8 cellular contexts compared by ENCODE assay signal in the genomic region with DNA sequence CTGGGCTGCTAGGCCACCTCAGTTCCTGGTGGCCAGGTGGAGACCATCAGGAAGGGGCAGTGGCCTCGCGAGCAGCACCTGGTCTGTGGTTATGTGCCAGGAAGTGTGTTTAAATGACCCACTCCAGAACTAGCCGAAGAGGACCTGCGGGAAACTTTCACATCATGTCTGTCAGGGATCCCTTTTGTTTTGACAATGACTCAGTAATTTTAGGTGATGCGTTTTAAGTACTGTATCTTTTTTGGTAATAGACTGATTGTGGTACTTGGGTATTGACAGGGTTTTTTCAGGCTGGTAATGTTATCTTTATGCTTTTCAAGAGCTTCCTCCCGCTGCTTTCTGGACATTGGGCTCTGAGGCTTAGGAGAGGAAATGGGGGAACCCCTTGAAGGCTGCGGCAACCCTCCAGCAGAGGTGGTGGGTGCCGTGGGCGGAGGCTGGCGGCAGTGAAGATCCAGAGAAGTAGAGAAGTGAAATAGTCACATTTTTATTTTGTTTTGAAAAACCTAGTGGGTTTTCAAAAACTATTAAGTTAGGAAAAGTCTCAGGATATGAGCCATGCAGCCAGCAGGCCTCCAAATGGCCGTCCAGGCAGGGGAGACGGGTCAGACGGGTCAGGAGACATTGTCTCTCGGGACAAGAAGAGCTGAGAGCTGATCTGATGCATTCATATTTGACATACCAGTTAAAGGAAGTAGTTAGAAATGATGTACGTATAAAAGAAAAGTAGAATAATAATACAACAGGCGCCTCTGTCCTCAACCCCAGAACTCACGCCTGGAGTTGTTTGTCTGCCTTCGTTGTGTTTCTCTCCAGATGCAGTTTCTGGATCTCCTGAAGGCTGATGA. TPM values are rescaled to one million over a fixed set of nuclear protein-coding genes. Genes with fewer than 3 reads are reported as not detected.
DNase-seq lines count a peak whose midpoint lies in the region; ATAC-seq, FAIRE-seq and TF ChIP-seq lines count a peak whose summit lies in the region.

No MANE protein-coding gene starts in this region.

- SMC1A ChIA-PET in GM12878 (lab: Charles Lee; ENCODE audit: uncharacterized antibody, unreplicated experiment): interaction anchor here (2.1 kb wide), 1 partner anchor 21 kb away, joined by 4 read pairs; no protein-coding TSS in a partner anchor

- no TSS peak for BruUV-seq in GM12878 (replicated peaks; lab: Mats Ljungman, UMichigan)

- POLR2A ChIA-PET in GM10248 (lab: Yijun Ruan, JAX): interaction anchor here (0.6 kb wide), 1 partner anchor 1743 kb away, joined by 3 read pairs; no protein-coding TSS in a partner anchor
- POLR2A ChIA-PET in GM12878 (lab: Charles Lee): no interaction called here

- no peak for TF ChIP-seq POLR2A in GM12878 (IDR thresholded peaks at IDR 0.05; ENCODE audit: low read depth, low read length)

- intact Hi-C loops in GM12878 (cut with micrococcal nuclease; ENCODE audit: unreplicated experiment): no loop called here

- H3K4me1 ChIP-seq in GM12878 (ENCODE audit: control insufficient read depth, insufficient read depth, low read length): peaks cover 25% of the 10 kb centered on the region

- DNase-seq in GM10248 (ENCODE audit: extremely low spot score) (peak; percentile 82), GM12878 (ENCODE audit: low read depth, low spot score) (peak; percentile 40), NCI-H1048 (lab: John Stamatoyannopoulos, UW) (no peak), substantia nigra (lab: John Stamatoyannopoulos, UW) (no peak), retina (no peak)
- DNase-seq in stimulated activated CD4-positive, alpha-beta T cell treated with anti-CD3 and anti-CD28 coated beads, Interleukin-15, amount 100 ng/mL, for 24 hours: peak; percentile 79

- H3K4me2 ChIP-seq in GM12878 (ENCODE audit: control insufficient read depth, insufficient read depth): peak overlapping the region; percentile 87

- WGBS in GM12878 (ENCODE audit: insufficient coverage, insufficient replicate concordance, low lambda C conversion rate, missing lambda C conversion rate): 19% methylated on average over 18 of the region's 18 CpGs

- no peak for FAIRE-seq in GM12878 (lab: Jason Lieb, UNC)

- peaks cover 75% of the 10 kb centered on the region for H3K79me2 ChIP-seq in GM12878 (ENCODE audit: control insufficient read depth, insufficient read depth, low read length)

- H4K20me1 ChIP-seq in GM12878 (ENCODE audit: control insufficient read depth, insufficient read depth): peaks cover 4% of the 10 kb centered on the region; the same call in 1 of the 2 replicates

- TF ChIP-seq CTCF in GM10248 (IDR thresholded peaks at IDR 0.05; ENCODE audit: control extremely low read depth, extremely low read depth, low read depth, missing control alignments) (no peak), GM12878 (IDR thresholded peaks at IDR 0.05 in 2 of 3, conservative IDR thresholded peaks at IDR 0.05 in 1 of 3; ENCODE audit: control insufficient read depth in 2 of 3, extremely low read depth in 1 of 3, insufficient read depth in 1 of 3, low read depth in 3 of 3, low read length in 3 of 3) (no peak)

- H3K9me3 ChIP-seq in KOPT-K1 (ENCODE audit: insufficient read depth, low read length, poor library complexity, severe bottlenecking) (peaks cover 12% of the 10 kb centered on the region), GM12878 (replicated peaks; ENCODE audit: control insufficient read depth, insufficient read depth, low read length) (peaks cover 3% of the 10 kb centered on the region; the same call in 2 of the 3 replicates)

- H2AFZ ChIP-seq in GM12878 (ENCODE audit: control insufficient read depth, low read depth, low read length): no peak overlapping the region; the same call in 1 of the 2 replicates

- CTCF ChIA-PET in GM10248 (lab: Yijun Ruan, JAX) (interaction anchor here (1.1 to 2.4 kb wide), 4 partner anchors 16 to 94 kb away, joined by 3 to 8 read pairs (median 7); no protein-coding TSS in a partner anchor), GM12878 (lab: Yijun Ruan, JAX) (interaction anchor here (0.8 to 1.4 kb wide), 2 partner anchors 15 to 54 kb away, joined by 3 read pairs; no protein-coding TSS in a partner anchor)

- H3K4me3 ChIP-seq in GM12878: peak overlapping the region; percentile 6; the same call in 1 of the 2 replicates

- H3K36me3 ChIP-seq in KOPT-K1 (ENCODE audit: insufficient read depth, low read length): 0 out of 2 replicates have a peak, but pooled peaks cover 7% of the 10 kb centered on the region
- peaks cover 2 to 6% of the 10 kb centered on the region in 2 experiments; a peak in 3 of 4 replicates for H3K36me3 ChIP-seq in GM12878 (ENCODE audit: control insufficient read depth in 2 of 2, insufficient read depth in 2 of 2, low read length in 1 of 2)

- ATAC-seq in GM21528 (IDR thresholded peaks at IDR 0.05; ENCODE audit: low FRiP score, unreplicated experiment): peak; percentile 89
- ATAC-seq in GM12878: peak; percentile 93

- RAD21 ChIA-PET in GM12878 (lab: Charles Lee; ENCODE audit: unreplicated experiment): no interaction called here

- TF ChIP-seq EP300 in GM12878 (IDR thresholded peaks at IDR 0.05; ENCODE audit: borderline replicate concordance in 1 of 2, control insufficient read depth in 1 of 2, low read depth in 2 of 2, low read length in 2 of 2): no peak

- H3K27me3 ChIP-seq in GM12878 (replicated peaks in 1 of 2; ENCODE audit: control insufficient read depth in 2 of 2, insufficient read depth in 2 of 2, low read length in 1 of 2): no peaks in the 10 kb centered on the region

- TF ChIP-seq RAD21 in GM12878 (IDR thresholded peaks at IDR 0.05; ENCODE audit: insufficient read depth, low read depth, low read length): no peak

- in situ Hi-C loops in GM12878 (cut with MboI): no loop called here

- peak overlapping the region; percentile 2; the same call in 1 of the 2 replicates for H3K9ac ChIP-seq in GM12878 (ENCODE audit: control insufficient read depth, insufficient read depth, low read length)

- H3K27ac ChIP-seq in KOPT-K1 (ENCODE audit: low read depth, low read length, poor library complexity, severe bottlenecking) (peak overlapping the region; percentile 21), GM12878 (ENCODE audit: control insufficient read depth, insufficient read depth) (peak overlapping the region; percentile 38), substantia nigra (ENCODE audit: low read depth, low read length, poor library complexity, severe bottlenecking) (no peak overlapping the region)

TF ChIP-seq in GM12878, 131 proteins besides CTCF, POLR2A, EP300 and RAD21 (continues in another document):
- no peak for TF ChIP-seq NKRF (conservative IDR thresholded peaks at IDR 0.05)
- TF ChIP-seq RCOR1 (conservative IDR thresholded peaks at IDR 0.05; ENCODE audit: low read depth, low read length): no peak
- TF ChIP-seq NFIC (IDR thresholded peaks at IDR 0.05; ENCODE audit: low read depth, low read length): 0 out of 2 replicates have a peak, but pooled peaks have one; percentile 38

RNA-seq across cellular contexts. Expression of gene PPP2R2D, which starts 27.7 kb away (rescaled TPM):
- 64.7 and 70.5 TPM in 2 replicates for total RNA-seq in GM12878 (2013; cell fraction: nucleolus; rRNA removed)
- total RNA-seq in GM12878 (2014; rRNA removed) (22.3 and 24.6 TPM in 2 replicates), GM12878 (2014; rRNA removed; fragmentation: Illumina TruSeq; extraction: Trizol) (21.1 and 23.8 TPM in 2 replicates), GM12878 (2021) (23.3 and 23.5 TPM in 2 replicates)
- 8.8 TPM for polyA plus RNA-seq in GM12878 (2011; ENCODE audit: low read depth)
- polyA plus RNA-seq in GM12878 (2011; rRNA removed) (39.2 and 41.9 TPM in 2 replicates), GM12878 (2014; fragmentation: Illumina TruSeq; extraction: Trizol) (18.1 and 20.0 TPM in 2 replicates), GM12878 (2014; fragmentation: Nextera tagmentation; extraction: Ambion mirVana) (1 to 10 TPM; 2.8 to 3.6 TPM), GM12878 (2014; rRNA removed) (28.8 and 29.7 TPM in 2 replicates), GM12878 (2016; fragmentation: Nextera tagmentation; extraction: Ambion mirVana) (10 to 100 TPM in 1 of 2 experiments, 1 to 10 TPM in 1; 4.6 to 21.2 TPM)
- polyA plus RNA-seq in GM12878 (2011; cell fraction: cytosol; rRNA removed): 33.2 and 37.5 TPM in 2 replicates
- 45.5 and 46.6 TPM in 2 replicates for polyA plus RNA-seq in GM12878 (2011; cell fraction: nucleus; rRNA removed)
- 17.7 and 23.3 TPM in 2 replicates for polyA plus RNA-seq in GM12878 (2012)
- polyA minus RNA-seq in GM12878 (2011; rRNA and poly(A)+ RNA removed): 38.9 and 40.3 TPM in 2 replicates
- 13.1 and 15.6 TPM in 2 replicates for polyA minus RNA-seq in GM12878 (2011; cell fraction: cytosol; rRNA and poly(A)+ RNA removed)
- 20.1 and 31.6 TPM in 2 replicates for polyA minus RNA-seq in GM12878 (2011; cell fraction: nucleus; rRNA and poly(A)+ RNA removed)

RNA-seq across cellular contexts. Expression of gene BNIP3, which starts 53.3 kb away (rescaled TPM):
- 159 and 174 TPM in 2 replicates for total RNA-seq in GM12878 (2013; cell fraction: nucleolus; rRNA removed)
- total RNA-seq in GM12878 (2014; rRNA removed): 27.9 and 31.6 TPM in 2 replicates
- total RNA-seq in GM12878 (2014; rRNA removed; fragmentation: Illumina TruSeq; extraction: Trizol): 25.0 and 27.0 TPM in 2 replicates
- 28.7 and 31.9 TPM in 2 replicates for total RNA-seq in GM12878 (2021)
- 33.5 TPM for polyA plus RNA-seq in GM12878 (2011; ENCODE audit: low read depth)
- polyA plus RNA-seq in GM12878 (2011; rRNA removed): 122 and 204 TPM in 2 replicates
- polyA plus RNA-seq in GM12878 (2011; cell fraction: cytosol; rRNA removed): 69.8 and 101 TPM in 2 replicates
- polyA plus RNA-seq in GM12878 (2011; cell fraction: nucleus; rRNA removed): 95.0 and 131 TPM in 2 replicates
- polyA plus RNA-seq in GM12878 (2012): 62.6 and 115 TPM in 2 replicates
- polyA plus RNA-seq in GM12878 (2014; fragmentation: Illumina TruSeq; extraction: Trizol): 30.7 and 31.2 TPM in 2 replicates
- polyA plus RNA-seq in GM12878 (2014; fragmentation: Nextera tagmentation; extraction: Ambion mirVana): 10 to 100 TPM in 1 of 2 experiments, 1 to 10 TPM in 1; 7.7 to 14.0 TPM
- polyA plus RNA-seq in GM12878 (2014; rRNA removed): 41.6 and 41.8 TPM in 2 replicates
- 10 to 100 TPM; 35.8 to 40.2 TPM for polyA plus RNA-seq in GM12878 (2016; fragmentation: Nextera tagmentation; extraction: Ambion mirVana)
- 34.5 and 49.7 TPM in 2 replicates for polyA minus RNA-seq in GM12878 (2011; rRNA and poly(A)+ RNA removed)
- polyA minus RNA-seq in GM12878 (2011; cell fraction: cytosol; rRNA and poly(A)+ RNA removed): 30.2 and 31.9 TPM in 2 replicates
- 40.9 and 42.3 TPM in 2 replicates for polyA minus RNA-seq in GM12878 (2011; cell fraction: nucleus; rRNA and poly(A)+ RNA removed)

Comparison
In these comparisons a context has a peak if more than half of its experiments do, and no peak if none do; other contexts are left out.
1. DNase-seq: peak in GM10248 (single experiment), GM12878 (single experiment) and stimulated activated CD4-positive, alpha-beta T cell treated with anti-CD3 and anti-CD28 coated beads, Interleukin-15, amount 100 ng/mL, for 24 hours (single experiment); none in NCI-H1048 (single experiment), substantia nigra (0 of 49) and retina (single experiment).